Comparison of ENCODE assay signal across 19 cellular contexts in the genomic region with DNA sequence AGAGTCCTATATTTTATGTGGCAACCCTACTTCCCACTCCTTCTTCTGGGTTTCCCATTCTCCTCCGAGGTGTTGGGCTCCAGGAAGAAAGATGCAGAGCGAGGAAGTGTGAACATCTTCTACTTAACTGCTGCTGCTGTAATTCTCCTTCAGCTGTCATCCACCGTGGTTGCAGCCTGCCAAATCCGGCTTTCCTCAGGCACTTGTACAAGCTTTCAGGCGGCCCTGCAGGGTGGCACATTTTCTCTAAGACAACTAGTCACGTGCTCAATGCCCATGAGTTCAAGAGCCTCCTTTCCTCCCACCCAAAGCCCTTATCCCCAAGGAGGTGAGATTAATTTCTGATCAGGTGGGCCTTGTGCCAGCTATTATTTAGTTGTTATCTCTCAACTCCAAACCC.
"Had no signal": no experiment of that assay in that cellular context is flagged by ENCODE, and none has a peak within 500 bp of the region (broad histone marks: within the 10 kb centered on the region; RNA-seq: fewer than 3 reads in every experiment).

No MANE protein-coding gene starts in this region.

- H3K9me3 ChIP-seq: colonic mucosa, ovary had no signal

- H3K27ac ChIP-seq: cardiac muscle cell, colonic mucosa, heart left ventricle, ovary, right atrium auricular region, skin epidermis, thoracic aorta had no signal

- H3K36me3 ChIP-seq: cardiac muscle cell, colonic mucosa, heart left ventricle, ovary, right atrium auricular region, thoracic aorta had no signal

- H3K4me3 ChIP-seq: cardiac muscle cell, colonic mucosa, heart left ventricle, ovary, right atrium auricular region, skin epidermis, thoracic aorta had no signal

- DNase-seq: activated CD4-positive, alpha-beta memory T cell treated with anti-CD3 and anti-CD28 coated beads for 36 hours; activated CD4-positive, CD25-positive, alpha-beta regulatory T cell treated with anti-CD3 and anti-CD28 coated beads, Interleukin-2, amount 50 U/mL, for 72 hours; activated gamma-delta T cell treated with Interleukin-2 at 50 U/mL for 16 hours; activated naive CD8-positive, alpha-beta T cell treated with anti-CD3 and anti-CD28 coated beads for 36 hours; activated T-cell treated with anti-CD3 and anti-CD28 coated beads, Interleukin-2, amount 50 U/mL, for 4 hours; aorta; colonic mucosa; effector CD8-positive, alpha-beta T cell; foreskin melanocyte; heart left ventricle; nephron progenitor cell; ovary; stimulated activated CD4-positive, alpha-beta T cell treated with anti-CD3 and anti-CD28 coated beads, Interleukin-4, amount 100 ng/mL, for 4 hours; stimulated activated naive CD8-positive, alpha-beta T cell treated with anti-CD3 and anti-CD28 coated beads, Interleukin-15, amount 100 ng/mL, for 72 hours had no signal

- H3K27me3 ChIP-seq: cardiac muscle cell, colonic mucosa, ovary, right atrium auricular region had no signal

- ATAC-seq: activated T-cell treated with anti-CD3 and anti-CD28 coated beads, Interleukin-2, amount 50 U/mL, for 4 hours; heart left ventricle; left lobe of liver; stimulated activated naive CD8-positive, alpha-beta T cell treated with anti-CD3 and anti-CD28 coated beads, Interleukin-15, amount 100 ng/mL, for 72 hours had no signal
